12 cellular contexts compared by ENCODE assay signal in genomic region chr2:105761931-105762515, GRCh38. TPM values are rescaled to one million over a fixed set of nuclear protein-coding genes. Genes with fewer than 3 reads are reported as not detected.
DNase-seq lines count a peak whose midpoint lies in the region; ATAC-seq lines count a peak whose summit lies in the region.
"Had no signal": no experiment of that assay in that cellular context is flagged by ENCODE, and none has a peak within 500 bp of the region (broad histone marks: within the 10 kb centered on the region; RNA-seq: fewer than 3 reads in every experiment).

No MANE protein-coding gene starts in this region.

- H3K4me1 Mint-ChIP-seq in activated naive CD4-positive, alpha-beta T cell treated with anti-CD3 and anti-CD28 coated beads for 36 hours (ENCODE audit: low read depth), result peaks cover 96% of the 10 kb centered on the region
- peaks cover 57 to 89% of the 10 kb centered on the region in 2 donors for H3K4me1 Mint-ChIP-seq in stimulated activated naive B cell treated with anti-CD40 and anti-IgM and Interleukin-4, amounts not matched to agents 10 μg/mL and 1 μg/mL and 100 μg/mL, for 72 hours

- H3K27me3 Mint-ChIP-seq in activated naive CD4-positive, alpha-beta T cell treated with anti-CD3 and anti-CD28 coated beads for 36 hours (ENCODE audit: low read depth), result no peaks in the 10 kb centered on the region
- H3K27me3 Mint-ChIP-seq in stimulated activated naive B cell treated with anti-CD40 and anti-IgM and Interleukin-4, amounts not matched to agents 10 μg/mL and 1 μg/mL and 100 μg/mL, for 72 hours, result no peaks in the 10 kb centered on the region
- H3K27me3 Mint-ChIP-seq: IgD-negative memory B cell had no signal

- ATAC-seq in stimulated activated naive B cell treated with anti-CD40 and anti-IgM and Interleukin-4, amounts not matched to agents 10 μg/mL and 1 μg/mL and 100 μg/mL, for 72 hours (replicated peaks), result no peak
- ATAC-seq in HG02885 (IDR thresholded peaks at IDR 0.05; ENCODE audit: poor library complexity, unreplicated experiment) (no peak), GM19467 (IDR thresholded peaks at IDR 0.05; ENCODE audit: unreplicated experiment) (no peak)

- H3K27ac Mint-ChIP-seq in activated naive CD4-positive, alpha-beta T cell treated with anti-CD3 and anti-CD28 coated beads for 36 hours, result peak overlapping the region; percentile 76
- H3K27ac Mint-ChIP-seq in stimulated activated naive B cell treated with anti-CD40 and anti-IgM and Interleukin-4, amounts not matched to agents 10 μg/mL and 1 μg/mL and 100 μg/mL, for 72 hours, result peak overlapping the region; percentile 90

- H3K36me3 Mint-ChIP-seq in activated naive CD4-positive, alpha-beta T cell treated with anti-CD3 and anti-CD28 coated beads for 36 hours (ENCODE audit: low read depth), result peaks cover 44% of the 10 kb centered on the region
- peaks cover 28 to 55% of the 10 kb centered on the region in 2 donors for H3K36me3 Mint-ChIP-seq in stimulated activated naive B cell treated with anti-CD40 and anti-IgM and Interleukin-4, amounts not matched to agents 10 μg/mL and 1 μg/mL and 100 μg/mL, for 72 hours

- intact Hi-C loops in activated naive CD4-positive, alpha-beta T cell treated with anti-CD3 and anti-CD28 coated beads for 36 hours (cut with micrococcal nuclease), result no loop called here

- DNase-seq in activated naive CD4-positive, alpha-beta T cell treated with anti-CD3 and anti-CD28 coated beads for 36 hours, result no peak
- DNase-seq in activated naive CD4-positive, alpha-beta T cell treated with anti-CD3 and anti-CD28 coated beads, Interleukin-2, amount 50 U/mL, for 16 hours, result no peak
- DNase-seq in astrocyte of the hippocampus (ENCODE audit: low read depth, low spot score) (peak; percentile 64), iris pigment epithelial cell (ENCODE audit: low read depth) (peak; percentile 49), SKM-1 treated with dmso at 0.1 percent for 144 hours (lab: John Stamatoyannopoulos, UW; ENCODE audit: unreplicated experiment) (no peak)
- no peak for DNase-seq in stimulated activated naive B cell treated with anti-CD40 and anti-IgM and Interleukin-4, amounts not matched to agents 10 μg/mL and 1 μg/mL and 100 μg/mL, for 72 hours
- DNase-seq: activated CD4-positive, alpha-beta T cell treated with anti-CD3 and anti-CD28 coated beads for 1 hour; occipital lobe; uterus had no signal

- no peak overlapping the region for H3K4me3 Mint-ChIP-seq in activated naive CD4-positive, alpha-beta T cell treated with anti-CD3 and anti-CD28 coated beads for 36 hours
- H3K4me3 Mint-ChIP-seq in stimulated activated naive B cell treated with anti-CD40 and anti-IgM and Interleukin-4, amounts not matched to agents 10 μg/mL and 1 μg/mL and 100 μg/mL, for 72 hours, result peak overlapping the region in 1 of 2 donors; percentile 13

- CTCF ChIA-PET in activated naive CD4-positive, alpha-beta T cell treated with anti-CD3 and anti-CD28 coated beads for 36 hours (lab: Charles Lee), result interaction anchor here (0.6 kb wide), 1 partner anchor 1519 kb away, joined by 3 read pairs; no protein-coding TSS in a partner anchor

- no peaks in the 10 kb centered on the region for H3K9me3 Mint-ChIP-seq in activated naive CD4-positive, alpha-beta T cell treated with anti-CD3 and anti-CD28 coated beads for 36 hours
- H3K9me3 Mint-ChIP-seq in stimulated activated naive B cell treated with anti-CD40 and anti-IgM and Interleukin-4, amounts not matched to agents 10 μg/mL and 1 μg/mL and 100 μg/mL, for 72 hours, result no peaks in the 10 kb centered on the region
- H3K9me3 Mint-ChIP-seq: IgD-negative memory B cell had no signal

RNA-seq across cellular contexts. Expression of gene NCK2, which starts 17.3 kb away (rescaled TPM):
- 100 to 1,000 TPM; 106 to 113 TPM for total RNA-seq in activated naive CD4-positive, alpha-beta T cell treated with anti-CD3 and anti-CD28 coated beads for 36 hours

Comparison
In these comparisons a context has a peak if more than half of its experiments do, and no peak if none do; other contexts are left out.
1. DNase-seq: peak in astrocyte of the hippocampus (single experiment) and iris pigment epithelial cell (single experiment); none in activated naive CD4-positive, alpha-beta T cell treated with anti-CD3 and anti-CD28 coated beads for 36 hours (single experiment), activated naive CD4-positive, alpha-beta T cell treated with anti-CD3 and anti-CD28 coated beads, Interleukin-2, amount 50 U/mL, for 16 hours (single experiment), stimulated activated naive B cell treated with anti-CD40 and anti-IgM and Interleukin-4, amounts not matched to agents 10 μg/mL and 1 μg/mL and 100 μg/mL, for 72 hours (single experiment) and SKM-1 treated with dmso at 0.1 percent for 144 hours (single experiment).